ENCODE assay signal across 8 cellular contexts in the genomic region with DNA sequence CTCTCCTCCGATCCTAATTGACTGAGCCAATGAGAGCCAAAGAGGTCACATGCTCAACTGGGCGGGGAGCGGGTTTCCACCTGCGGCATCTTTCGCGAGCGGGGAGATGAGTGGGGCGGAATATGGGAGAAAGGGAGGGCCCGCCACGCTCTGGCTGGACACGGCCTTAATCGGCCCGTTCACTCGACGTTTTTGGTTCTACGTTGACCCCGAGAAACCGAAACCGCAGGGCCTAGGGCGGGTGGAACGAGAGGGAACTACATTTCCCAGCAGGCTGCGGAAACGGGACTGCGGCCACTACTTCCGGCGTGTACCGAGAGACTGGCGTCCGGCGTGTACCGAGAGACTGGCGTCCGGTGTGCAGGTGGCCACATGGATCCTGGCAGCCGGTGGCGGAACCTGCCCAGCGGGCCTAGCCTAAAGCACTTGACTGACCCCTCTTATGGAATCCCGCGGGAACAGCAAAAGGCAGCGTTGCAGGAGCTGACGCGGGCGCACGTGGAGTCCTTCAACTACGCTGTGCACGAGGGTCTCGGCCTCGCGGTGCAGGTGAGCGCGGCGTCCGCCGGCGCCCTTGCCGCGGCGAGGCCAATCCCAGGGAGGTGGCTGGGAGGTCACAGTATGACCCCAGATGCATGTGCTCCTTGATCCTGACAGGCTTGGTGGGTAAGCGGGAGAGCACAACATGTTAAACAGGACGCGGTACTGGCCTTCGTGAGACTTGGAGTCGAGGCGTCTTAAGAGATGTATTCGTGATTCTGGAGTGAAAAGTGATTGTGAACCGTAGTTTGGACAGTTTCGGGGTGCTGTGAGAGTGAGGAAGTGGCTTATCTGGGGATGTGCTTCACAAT.
DNase-seq lines count a peak whose midpoint lies in the region; ATAC-seq and TF ChIP-seq lines count a peak whose summit lies in the region.

A gene with protein sequence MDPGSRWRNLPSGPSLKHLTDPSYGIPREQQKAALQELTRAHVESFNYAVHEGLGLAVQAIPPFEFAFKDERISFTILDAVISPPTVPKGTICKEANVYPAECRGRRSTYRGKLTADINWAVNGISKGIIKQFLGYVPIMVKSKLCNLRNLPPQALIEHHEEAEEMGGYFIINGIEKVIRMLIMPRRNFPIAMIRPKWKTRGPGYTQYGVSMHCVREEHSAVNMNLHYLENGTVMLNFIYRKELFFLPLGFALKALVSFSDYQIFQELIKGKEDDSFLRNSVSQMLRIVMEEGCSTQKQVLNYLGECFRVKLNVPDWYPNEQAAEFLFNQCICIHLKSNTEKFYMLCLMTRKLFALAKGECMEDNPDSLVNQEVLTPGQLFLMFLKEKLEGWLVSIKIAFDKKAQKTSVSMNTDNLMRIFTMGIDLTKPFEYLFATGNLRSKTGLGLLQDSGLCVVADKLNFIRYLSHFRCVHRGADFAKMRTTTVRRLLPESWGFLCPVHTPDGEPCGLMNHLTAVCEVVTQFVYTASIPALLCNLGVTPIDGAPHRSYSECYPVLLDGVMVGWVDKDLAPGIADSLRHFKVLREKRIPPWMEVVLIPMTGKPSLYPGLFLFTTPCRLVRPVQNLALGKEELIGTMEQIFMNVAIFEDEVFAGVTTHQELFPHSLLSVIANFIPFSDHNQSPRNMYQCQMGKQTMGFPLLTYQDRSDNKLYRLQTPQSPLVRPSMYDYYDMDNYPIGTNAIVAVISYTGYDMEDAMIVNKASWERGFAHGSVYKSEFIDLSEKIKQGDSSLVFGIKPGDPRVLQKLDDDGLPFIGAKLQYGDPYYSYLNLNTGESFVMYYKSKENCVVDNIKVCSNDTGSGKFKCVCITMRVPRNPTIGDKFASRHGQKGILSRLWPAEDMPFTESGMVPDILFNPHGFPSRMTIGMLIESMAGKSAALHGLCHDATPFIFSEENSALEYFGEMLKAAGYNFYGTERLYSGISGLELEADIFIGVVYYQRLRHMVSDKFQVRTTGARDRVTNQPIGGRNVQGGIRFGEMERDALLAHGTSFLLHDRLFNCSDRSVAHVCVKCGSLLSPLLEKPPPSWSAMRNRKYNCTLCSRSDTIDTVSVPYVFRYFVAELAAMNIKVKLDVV (plus strand): TSS at position 343 of the 851 bp plus-strand sequence. CDS start 30 bp downstream, at position 373.

- no peak for TF ChIP-seq CTCF in choroid plexus epithelial cell (conservative IDR thresholded peaks at IDR 0.05; ENCODE audit: low read depth, low read length)

- peak within 1 kb of the TSS; percentile 96 for H3K4me3 ChIP-seq in choroid plexus epithelial cell (ENCODE audit: low read depth, low read length)

- ATAC-seq in GM19035 (IDR thresholded peaks at IDR 0.05; ENCODE audit: unreplicated experiment) (peak; percentile 82), HG03280 (IDR thresholded peaks at IDR 0.05; ENCODE audit: unreplicated experiment) (peak; percentile 84)

- peak; percentile 90 for DNase-seq in Ammon's horn (ENCODE audit: low spot score)
- peak; percentile 85 for DNase-seq in NCI-H345 treated with DMSO at 0.1 percent for 48 hours (lab: John Stamatoyannopoulos, UW; ENCODE audit: unreplicated experiment)
- DNase-seq in activated CD4-positive, alpha-beta T cell treated with anti-CD3 and anti-CD28 coated beads for 1 hour = peak; percentile 63
- peak; percentile 80 for DNase-seq in choroid plexus epithelial cell (ENCODE audit: low read depth)
- DNase-seq in kidney glomerular epithelial cell (lab: John Stamatoyannopoulos, UW) = peak; percentile 88
- DNase-seq in stimulated activated CD4-positive, alpha-beta T cell treated with anti-CD3 and anti-CD28 coated beads, Interleukin-1b, Interleukin-23, amount 100 ng/mL, for 1 hour (ENCODE audit: low read depth in 2 of 2) = peak; percentile 43 to 46

Comparison
In these comparisons a context has a peak if more than half of its experiments do, and no peak if none do; other contexts are left out.
1. Peak in every context shown above with its lines: DNase-seq, ATAC-seq and H3K4me3 ChIP-seq.